In genomic region chr21:45257673-45258341, GRCh38 we compare ENCODE assay signal across 23 cellular contexts. TPM values are rescaled to one million over a fixed set of nuclear protein-coding genes. Genes with fewer than 3 reads are reported as not detected.
DNase-seq lines count a peak whose midpoint lies in the region; ATAC-seq, FAIRE-seq and TF ChIP-seq lines count a peak whose summit lies in the region.
"Had no signal": no experiment of that assay in that cellular context is flagged by ENCODE, and none has a peak within 500 bp of the region (broad histone marks: within the 10 kb centered on the region; RNA-seq: fewer than 3 reads in every experiment).

No MANE protein-coding gene starts in this region.

- H3K27ac Mint-ChIP-seq in stimulated activated naive B cell treated with anti-CD40 and anti-IgM and Interleukin-4, amounts not matched to agents 10 μg/mL and 1 μg/mL and 100 μg/mL, for 72 hours: peak overlapping the region; percentile 47
- H3K27ac Mint-ChIP-seq: activated naive CD4-positive, alpha-beta T cell treated with anti-CD3 and anti-CD28 coated beads, Interleukin-2, amount 10 ng/mL, durations not matched to agents 7 days and 5 days; CD4-positive, CD25-positive, alpha-beta regulatory T cell had no signal

- no peaks in the 10 kb centered on the region for H3K9me3 ChIP-seq in WERI-Rb-1 (ENCODE audit: severe bottlenecking)
- H3K9me3 ChIP-seq: ascending aorta, HAP-1, upper lobe of left lung had no signal

- no peak for TF ChIP-seq CTCF in WERI-Rb-1 (IDR thresholded peaks at IDR 0.05; ENCODE audit: low read depth, low read length)

- no peaks in the 10 kb centered on the region for H3K27me3 ChIP-seq in WERI-Rb-1 (ENCODE audit: insufficient read depth, low read depth, severe bottlenecking)
- H3K27me3 ChIP-seq: ascending aorta had no signal

- H3K27me3 Mint-ChIP-seq in stimulated activated naive B cell treated with anti-CD40 and anti-IgM and Interleukin-4, amounts not matched to agents 10 μg/mL and 1 μg/mL and 100 μg/mL, for 72 hours: peaks cover 10 to 34% of the 10 kb centered on the region in 2 donors

- H3K27ac ChIP-seq in WERI-Rb-1: peak overlapping the region; percentile 58; the same call in 1 of the 2 replicates
- H3K27ac ChIP-seq: ascending aorta, upper lobe of left lung had no signal

- FAIRE-seq in GM19239 (lab: Jason Lieb, UNC): no peak
- FAIRE-seq: endometrium, keratinocyte had no signal

- peak; percentile 41 for DNase-seq in activated CD8-positive, alpha-beta memory T cell treated with anti-CD3 and anti-CD28 coated beads, Interleukin-2, amount 50 U/mL, for 48 hours
- DNase-seq in activated CD8-positive, alpha-beta memory T cell treated with anti-CD3 and anti-CD28 coated beads for 24 hours: no peak
- DNase-seq in WERI-Rb-1 (no peak), left lobe of liver (ENCODE audit: low spot score) (peak; percentile 39), NCI-H446 treated with DMSO at 0.1 percent for 48 hours (lab: John Stamatoyannopoulos, UW) (no peak), GM19239 (ENCODE audit: insufficient read length, low spot score) (no peak)
- no peak for DNase-seq in stimulated activated naive B cell treated with anti-CD40 and anti-IgM and Interleukin-4, amounts not matched to agents 10 μg/mL and 1 μg/mL and 100 μg/mL, for 72 hours
- DNase-seq: activated CD4-positive, alpha-beta T cell treated with anti-CD3 and anti-CD28 coated beads for 4 hours; activated naive CD4-positive, alpha-beta T cell treated with anti-CD3 and anti-CD28 coated beads, Interleukin-2, amount 10 ng/mL, durations not matched to agents 7 days and 5 days; activated T-cell treated with anti-CD3 and anti-CD28 coated beads for 4 hours; CD4-positive, CD25-positive, alpha-beta regulatory T cell; midbrain; NCI-H2029; NCI-H510A; SIG-M5; stimulated activated naive CD8-positive, alpha-beta T cell treated with anti-CD3 and anti-CD28 coated beads, Interleukin-15, Interleukin-2, amounts not matched to agents 100 U/mL and 50 U/mL, for 24 hours; T1000 had no signal

- peaks cover 0 to 23% of the 10 kb centered on the region in 2 donors for H3K4me1 Mint-ChIP-seq in stimulated activated naive B cell treated with anti-CD40 and anti-IgM and Interleukin-4, amounts not matched to agents 10 μg/mL and 1 μg/mL and 100 μg/mL, for 72 hours

- peaks cover 0 to 3% of the 10 kb centered on the region in 2 donors for H3K36me3 Mint-ChIP-seq in stimulated activated naive B cell treated with anti-CD40 and anti-IgM and Interleukin-4, amounts not matched to agents 10 μg/mL and 1 μg/mL and 100 μg/mL, for 72 hours
- H3K36me3 Mint-ChIP-seq: activated naive CD4-positive, alpha-beta T cell treated with anti-CD3 and anti-CD28 coated beads, Interleukin-2, amount 10 ng/mL, durations not matched to agents 7 days and 5 days; CD4-positive, CD25-positive, alpha-beta regulatory T cell had no signal

- no peak overlapping the region for H3K4me3 ChIP-seq in WERI-Rb-1 (ENCODE audit: low read depth, low read length)
- H3K4me3 ChIP-seq: ascending aorta, HAP-1, upper lobe of left lung had no signal

- H3K9me3 Mint-ChIP-seq in stimulated activated naive B cell treated with anti-CD40 and anti-IgM and Interleukin-4, amounts not matched to agents 10 μg/mL and 1 μg/mL and 100 μg/mL, for 72 hours: no peaks in the 10 kb centered on the region
- H3K9me3 Mint-ChIP-seq: activated naive CD4-positive, alpha-beta T cell treated with anti-CD3 and anti-CD28 coated beads, Interleukin-2, amount 10 ng/mL, durations not matched to agents 7 days and 5 days; CD4-positive, CD25-positive, alpha-beta regulatory T cell had no signal

- ATAC-seq in left lobe of liver: no peak
- no peak for ATAC-seq in stimulated activated naive B cell treated with anti-CD40 and anti-IgM and Interleukin-4, amounts not matched to agents 10 μg/mL and 1 μg/mL and 100 μg/mL, for 72 hours (replicated peaks)
- ATAC-seq in HG03045 (IDR thresholded peaks at IDR 0.05; ENCODE audit: unreplicated experiment): no peak

- peaks cover 7% of the 10 kb centered on the region for H3K36me3 ChIP-seq in WERI-Rb-1
- H3K36me3 ChIP-seq: HAP-1 had no signal

- no peak overlapping the region for H3K4me3 Mint-ChIP-seq in stimulated activated naive B cell treated with anti-CD40 and anti-IgM and Interleukin-4, amounts not matched to agents 10 μg/mL and 1 μg/mL and 100 μg/mL, for 72 hours
- H3K4me3 Mint-ChIP-seq: activated naive CD4-positive, alpha-beta T cell treated with anti-CD3 and anti-CD28 coated beads, Interleukin-2, amount 10 ng/mL, durations not matched to agents 7 days and 5 days had no signal

RNA-seq across cellular contexts. Expression of gene POFUT2, which starts 29.9 kb away (rescaled TPM):
- 17.5 TPM for total RNA-seq in left lobe of liver

Comparison
In these comparisons a context has a peak if more than half of its experiments do, and no peak if none do; other contexts are left out.
1. DNase-seq: peak in activated CD8-positive, alpha-beta memory T cell treated with anti-CD3 and anti-CD28 coated beads, Interleukin-2, amount 50 U/mL, for 48 hours (single experiment) and left lobe of liver (single experiment); none in activated CD8-positive, alpha-beta memory T cell treated with anti-CD3 and anti-CD28 coated beads for 24 hours (single experiment), WERI-Rb-1 (single experiment), stimulated activated naive B cell treated with anti-CD40 and anti-IgM and Interleukin-4, amounts not matched to agents 10 μg/mL and 1 μg/mL and 100 μg/mL, for 72 hours (single experiment), NCI-H446 treated with DMSO at 0.1 percent for 48 hours (single experiment) and GM19239 (single experiment).